10 cellular contexts compared by ENCODE assay signal in genomic region chr20:47784256-47784598, GRCh38. TPM values are rescaled to one million over a fixed set of nuclear protein-coding genes. Genes with fewer than 3 reads are reported as not detected.
DNase-seq lines count a peak whose midpoint lies in the region; ATAC-seq and TF ChIP-seq lines count a peak whose summit lies in the region.
"Had no signal": no experiment of that assay in that cellular context is flagged by ENCODE, and none has a peak within 500 bp of the region (broad histone marks: within the 10 kb centered on the region; RNA-seq: fewer than 3 reads in every experiment).

No MANE protein-coding gene starts in this region.

- H3K36me3 ChIP-seq in kidney epithelial cell (ENCODE audit: control insufficient read depth, insufficient read depth, low read length) = no peaks in the 10 kb centered on the region

- no peak for DNase-seq in T-helper 2 cell treated with Interferon-gamma antibody and Interleukin-4, amounts not matched to agents 5 μg/mL and 100 μg/mL, for 36 hours (ENCODE audit: low spot score)
- DNase-seq in T-helper 2 cell = no peak
- DNase-seq in astrocyte of the cerebellum (ENCODE audit: low read depth) = no peak
- DNase-seq in kidney epithelial cell (ENCODE audit: low read depth) = no peak
- no peak for DNase-seq in stimulated activated naive B cell treated with anti-CD40 and anti-IgM and Interleukin-4, amounts not matched to agents 10 μg/mL and 1 μg/mL and 100 μg/mL, for 72 hours
- DNase-seq in HEK293T (ENCODE audit: extremely low spot score) = no peak
- DNase-seq: Kasumi-1, T1000 had no signal

- in situ Hi-C loops in astrocyte of the cerebellum (cut with HindIII; ENCODE audit: low sequenced_read_pairs) = loop anchor here (10.0 kb wide), 1 partner anchor 511 kb away; no protein-coding TSS in a partner anchor

- H3K4me1 Mint-ChIP-seq in T-helper 2 cell treated with Interferon-gamma antibody and Interleukin-4, amounts not matched to agents 5 μg/mL and 100 μg/mL, for 36 hours (ENCODE audit: low read depth) = peaks cover 5% of the 10 kb centered on the region
- H3K4me1 Mint-ChIP-seq in stimulated activated naive B cell treated with anti-CD40 and anti-IgM and Interleukin-4, amounts not matched to agents 10 μg/mL and 1 μg/mL and 100 μg/mL, for 72 hours = peaks cover 16 to 22% of the 10 kb centered on the region in 2 donors

- POLR2A ChIA-PET in HEK293T (lab: Yijun Ruan, JAX) = no interaction called here

- H3K36me3 Mint-ChIP-seq in T-helper 2 cell treated with Interferon-gamma antibody and Interleukin-4, amounts not matched to agents 5 μg/mL and 100 μg/mL, for 36 hours (ENCODE audit: low read depth) = no peaks in the 10 kb centered on the region
- H3K36me3 Mint-ChIP-seq in stimulated activated naive B cell treated with anti-CD40 and anti-IgM and Interleukin-4, amounts not matched to agents 10 μg/mL and 1 μg/mL and 100 μg/mL, for 72 hours = no peaks in the 10 kb centered on the region

- H3K4me3 ChIP-seq in astrocyte of the cerebellum (ENCODE audit: low read depth, low read length) (peak overlapping the region; percentile 71), kidney epithelial cell (ENCODE audit: low read depth, low read length) (peak overlapping the region; percentile 77)

- peaks cover 56% of the 10 kb centered on the region for H3K27me3 Mint-ChIP-seq in T-helper 2 cell treated with Interferon-gamma antibody and Interleukin-4, amounts not matched to agents 5 μg/mL and 100 μg/mL, for 36 hours (ENCODE audit: low read depth)
- H3K27me3 Mint-ChIP-seq in stimulated activated naive B cell treated with anti-CD40 and anti-IgM and Interleukin-4, amounts not matched to agents 10 μg/mL and 1 μg/mL and 100 μg/mL, for 72 hours = peaks cover 49 to 72% of the 10 kb centered on the region in 2 donors

- no peaks in the 10 kb centered on the region for H3K27me3 ChIP-seq in kidney epithelial cell (ENCODE audit: control insufficient read depth, insufficient read depth, low read length)

- H3K4me3 Mint-ChIP-seq in T-helper 2 cell treated with Interferon-gamma antibody and Interleukin-4, amounts not matched to agents 5 μg/mL and 100 μg/mL, for 36 hours = peak overlapping the region; percentile 43
- peak overlapping the region; percentile 55 to 70 for H3K4me3 Mint-ChIP-seq in stimulated activated naive B cell treated with anti-CD40 and anti-IgM and Interleukin-4, amounts not matched to agents 10 μg/mL and 1 μg/mL and 100 μg/mL, for 72 hours

- H3K9me3 Mint-ChIP-seq in T-helper 2 cell treated with Interferon-gamma antibody and Interleukin-4, amounts not matched to agents 5 μg/mL and 100 μg/mL, for 36 hours = no peaks in the 10 kb centered on the region
- no peaks in the 10 kb centered on the region for H3K9me3 Mint-ChIP-seq in stimulated activated naive B cell treated with anti-CD40 and anti-IgM and Interleukin-4, amounts not matched to agents 10 μg/mL and 1 μg/mL and 100 μg/mL, for 72 hours

- CTCF ChIA-PET in HEK293T (lab: Yijun Ruan, JAX) = no interaction called here

- H3K27ac Mint-ChIP-seq in T-helper 2 cell treated with Interferon-gamma antibody and Interleukin-4, amounts not matched to agents 5 μg/mL and 100 μg/mL, for 36 hours = no peak overlapping the region
- H3K27ac Mint-ChIP-seq in stimulated activated naive B cell treated with anti-CD40 and anti-IgM and Interleukin-4, amounts not matched to agents 10 μg/mL and 1 μg/mL and 100 μg/mL, for 72 hours = no peak overlapping the region

- TF ChIP-seq CTCF in astrocyte of the cerebellum (IDR thresholded peaks at IDR 0.05; ENCODE audit: low read depth, low read length, missing control alignments) (no peak), kidney epithelial cell (IDR thresholded peaks at IDR 0.05; ENCODE audit: insufficient read depth, low read length, poor library complexity, severe bottlenecking) (no peak)

- no peak for ATAC-seq in stimulated activated naive B cell treated with anti-CD40 and anti-IgM and Interleukin-4, amounts not matched to agents 10 μg/mL and 1 μg/mL and 100 μg/mL, for 72 hours (replicated peaks)
- ATAC-seq in HG02759 (IDR thresholded peaks at IDR 0.05; ENCODE audit: unreplicated experiment) (no peak), HG03139 (IDR thresholded peaks at IDR 0.05; ENCODE audit: unreplicated experiment) (no peak)

TF ChIP-seq in HEK293T, 16 proteins besides CTCF, POLR2A, EP300 and RAD21:
- no peak for TF ChIP-seq FOXM1 (IDR thresholded peaks at IDR 0.05; ENCODE audit: borderline replicate concordance)

RNA-seq across cellular contexts. Expression of gene SULF2, which starts 1.1 kb away (rescaled TPM):
- 78.2 and 80.8 TPM in 2 replicates for total RNA-seq in kidney epithelial cell
